ENCODE assay signal across 13 cellular contexts in the genomic region with DNA sequence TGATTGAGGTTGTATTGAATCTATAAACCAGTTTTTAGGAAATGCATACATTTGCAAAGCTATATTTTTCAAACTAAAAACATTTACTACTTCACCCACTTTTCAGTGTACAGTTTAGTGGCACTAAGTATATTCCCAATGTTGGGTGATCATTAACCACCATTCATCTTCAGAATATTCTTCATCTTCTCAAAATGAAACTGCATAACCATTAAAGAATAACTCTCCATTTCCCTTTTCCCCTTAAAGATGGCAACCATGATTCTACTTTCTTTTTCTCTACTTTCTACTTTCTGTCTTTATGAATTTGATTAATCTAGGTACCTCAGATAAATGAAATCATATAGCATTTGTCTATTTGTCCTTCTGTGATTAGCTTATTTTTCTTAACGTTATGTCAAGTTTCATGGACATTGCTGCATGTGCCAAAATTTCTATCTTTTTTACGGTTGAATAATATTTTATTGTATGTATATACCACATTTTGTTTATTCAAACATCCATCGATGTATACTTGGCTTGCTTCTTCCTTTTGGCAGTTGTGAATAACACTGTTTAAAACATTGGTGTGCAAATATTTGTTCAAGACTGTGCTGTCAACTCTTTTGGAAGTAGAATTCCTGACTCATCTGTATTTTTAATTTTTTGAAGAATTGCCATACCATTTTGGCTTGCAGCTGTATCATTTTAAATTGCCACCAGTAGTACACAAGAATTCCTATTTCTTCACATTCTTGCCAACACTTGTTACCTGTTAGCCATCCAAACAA.
"Had no signal": no experiment of that assay in that cellular context is flagged by ENCODE, and none has a peak within 500 bp of the region (broad histone marks: within the 10 kb centered on the region; RNA-seq: fewer than 3 reads in every experiment).

No MANE protein-coding gene starts in this region.

- H3K4me1 ChIP-seq: colonic mucosa, left lung had no signal

- ATAC-seq: activated CD4-positive, alpha-beta T cell treated with anti-CD3 and anti-CD28 coated beads for 36 hours; activated naive CD4-positive, alpha-beta T cell treated with anti-CD3 and anti-CD28 coated beads, Interleukin-2, amount 50 U/mL, for 72 hours; left lung; sciatic nerve; stimulated activated naive CD8-positive, alpha-beta T cell treated with anti-CD3 and anti-CD28 coated beads, Interleukin-15, amount 100 ng/mL, for 72 hours had no signal

- H3K9me3 ChIP-seq: colonic mucosa, left lung, ovary had no signal

- H3K27ac ChIP-seq: colonic mucosa, left lung, ovary had no signal

- DNase-seq: activated CD4-positive, alpha-beta memory T cell treated with anti-CD3 and anti-CD28 coated beads for 36 hours; activated CD4-positive, alpha-beta T cell treated with anti-CD3 and anti-CD28 coated beads for 36 hours; activated effector memory CD4-positive, alpha-beta T cell treated with Interleukin-2 at 50 U/mL for 16 hours; activated T-cell treated with anti-CD3 and anti-CD28 coated beads, Interleukin-2, amount 50 U/mL, for 24 hours; caudate nucleus; colonic mucosa; islet precursor cell; left lung; mammary epithelial cell; ovary; stimulated activated naive CD8-positive, alpha-beta T cell treated with anti-CD3 and anti-CD28 coated beads, Interleukin-15, amount 100 ng/mL, for 72 hours had no signal

- H3K36me3 ChIP-seq: colonic mucosa, left lung, ovary had no signal

- H3K4me3 ChIP-seq: colonic mucosa, left lung, ovary had no signal

- H3K27me3 ChIP-seq: colonic mucosa, left lung, ovary had no signal
